14 cellular contexts compared by ENCODE assay signal in the genomic region with DNA sequence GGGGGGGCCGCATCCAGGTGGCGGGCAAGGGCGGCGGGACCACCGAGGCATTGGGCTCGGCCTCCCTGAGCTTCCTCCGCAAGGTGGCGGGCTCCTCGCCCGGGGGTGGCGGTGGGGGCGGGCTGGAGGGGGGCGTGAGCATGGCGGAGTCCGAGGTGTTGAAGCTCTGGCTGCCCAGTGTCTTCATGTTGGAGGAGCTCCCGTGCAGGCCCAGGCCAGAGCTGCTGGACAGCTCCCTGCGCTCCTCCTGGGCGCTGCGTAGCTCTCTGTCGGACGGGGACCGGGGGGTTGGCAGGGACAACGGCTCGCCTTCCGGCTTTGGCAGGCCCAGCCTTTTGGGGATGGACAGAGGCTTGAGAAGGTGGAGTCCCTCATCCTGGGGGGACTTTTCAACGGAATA. TPM values are rescaled to one million over a fixed set of nuclear protein-coding genes. Genes with fewer than 3 reads are reported as not detected.
DNase-seq lines count a peak whose midpoint lies in the region; ATAC-seq and TF ChIP-seq lines count a peak whose summit lies in the region.
"Had no signal": no experiment of that assay in that cellular context is flagged by ENCODE, and none has a peak within 500 bp of the region (broad histone marks: within the 10 kb centered on the region; RNA-seq: fewer than 3 reads in every experiment).

No MANE protein-coding gene starts in this region.

- POLR2A ChIA-PET in SK-N-SH (lab: Yijun Ruan, JAX): no interaction called here

- H3F3A ChIP-seq in SK-N-SH (replicated peaks; ENCODE audit: insufficient read depth): no peaks in the 10 kb centered on the region

- H3K27me3 ChIP-seq in SK-N-SH (ENCODE audit: insufficient read depth) (no peaks in the 10 kb centered on the region), neuronal stem cell (ENCODE audit: control insufficient read depth in 3 of 3, insufficient read depth in 3 of 3, low read depth in 1 of 3, low read length in 3 of 3) (no peaks in the 10 kb centered on the region)

- H2BK5ac ChIP-seq in neuronal stem cell (ENCODE audit: low read length): no peak overlapping the region

- DNase-seq in SK-N-SH: no peak
- DNase-seq in left colon: no peak
- DNase-seq in neuronal stem cell (ENCODE audit: low spot score): no peak
- no peak for DNase-seq in GDM1 (lab: John Stamatoyannopoulos, UW)
- DNase-seq in stimulated activated effector memory CD8-positive, alpha-beta T cell treated with anti-CD3 and anti-CD28 coated beads, Interleukin-12 subunit alpha, Interleukin-12 subunit beta, amount 100 ng/mL, for 72 hours (ENCODE audit: low spot score in 2 of 2): no peak
- no peak for DNase-seq in NCI-H1436 (lab: John Stamatoyannopoulos, UW)
- DNase-seq: AML-193; Caco-2; CD8-positive, alpha-beta memory T cell; DND-41 had no signal

- no peak overlapping the region for H2AFZ ChIP-seq in SK-N-SH (ENCODE audit: low read depth)
- no peak overlapping the region for H2AFZ ChIP-seq in neuronal stem cell (ENCODE audit: low read length)

- H3K4me2 ChIP-seq in SK-N-SH (no peak overlapping the region), neuronal stem cell (ENCODE audit: insufficient read depth, low read length, poor library complexity, severe bottlenecking) (no peak overlapping the region)
- H3K4me2 ChIP-seq: BLaER1 had no signal

- H4K91ac ChIP-seq in neuronal stem cell (ENCODE audit: low read depth, low read length, poor library complexity): no peak overlapping the region

- H3K79me1 ChIP-seq in neuronal stem cell (ENCODE audit: low read depth, low read length): no peaks in the 10 kb centered on the region

- intact Hi-C loops in left colon (cut with DNase I, micrococcal nuclease): no loop called here

- no peaks in the 10 kb centered on the region for H3K4me1 Mint-ChIP-seq in stimulated activated effector memory CD8-positive, alpha-beta T cell treated with anti-CD3 and anti-CD28 coated beads, Interleukin-12 subunit alpha, Interleukin-12 subunit beta, amount 100 ng/mL, for 72 hours
- H3K4me1 Mint-ChIP-seq: CD8-positive, alpha-beta memory T cell had no signal

- no peaks in the 10 kb centered on the region for H3K9me3 ChIP-seq in SK-N-SH
- H3K9me3 ChIP-seq in neuronal stem cell (replicated peaks in 1 of 2; ENCODE audit: control insufficient read depth in 2 of 2, insufficient read depth in 1 of 2, low read depth in 1 of 2, low read length in 2 of 2): no peaks in the 10 kb centered on the region
- H3K9me3 ChIP-seq: BLaER1, Caco-2 had no signal

- no peaks in the 10 kb centered on the region for H3K79me2 ChIP-seq in SK-N-SH (ENCODE audit: insufficient read depth)

- no peak overlapping the region for H4K8ac ChIP-seq in neuronal stem cell (ENCODE audit: low read depth, low read length)

- peaks cover 38% of the 10 kb centered on the region for H3K36me3 Mint-ChIP-seq in stimulated activated effector memory CD8-positive, alpha-beta T cell treated with anti-CD3 and anti-CD28 coated beads, Interleukin-12 subunit alpha, Interleukin-12 subunit beta, amount 100 ng/mL, for 72 hours

- ATAC-seq in SK-N-SH treated with all-trans-retinoic acid at 6 μM for 48 hours (no peak), left colon (peak; percentile 5)
- ATAC-seq in stimulated activated effector memory CD8-positive, alpha-beta T cell treated with anti-CD3 and anti-CD28 coated beads, Interleukin-12 subunit alpha, Interleukin-12 subunit beta, amount 100 ng/mL, for 72 hours: no peak

- TF ChIP-seq EP300 in SK-N-SH (IDR thresholded peaks at IDR 0.05; ENCODE audit: borderline replicate concordance in 1 of 2, low read depth in 1 of 2, low read length in 1 of 2): no peak
- no peak for TF ChIP-seq EP300 in Ishikawa (IDR thresholded peaks at IDR 0.05; ENCODE audit: borderline replicate concordance)

- H3K4me1 ChIP-seq in SK-N-SH (ENCODE audit: control insufficient read depth in 1 of 2, insufficient read depth in 2 of 2, low read depth in 1 of 2, low read length in 1 of 2) (no peaks in the 10 kb centered on the region), neuronal stem cell (ENCODE audit: control insufficient read depth in 2 of 2, insufficient read depth in 1 of 2, low read depth in 1 of 2, low read length in 2 of 2) (no peaks in the 10 kb centered on the region)
- H3K4me1 ChIP-seq: Caco-2 had no signal

- H3K27ac ChIP-seq in SK-N-SH (ENCODE audit: low read depth in 2 of 2, low read length in 1 of 2) (no peak overlapping the region), neuronal stem cell (replicated peaks; ENCODE audit: low read length) (no peak overlapping the region)
- H3K27ac ChIP-seq: 22Rv1, BLaER1 had no signal

- 90% methylated on average over 14 of the region's 26 CpGs for WGBS in SK-N-SH (ENCODE audit: low lambda C conversion rate)
- no CpG with 5 or more reads among the region's 26 CpGs for WGBS in neuronal stem cell (ENCODE audit: extremely low coverage in 2 of 2, insufficient read length in 2 of 2, insufficient replicate concordance in 1 of 2), 2 donors

- H3K18ac ChIP-seq in neuronal stem cell (ENCODE audit: low read length): no peak overlapping the region

- H3K36me3 ChIP-seq in SK-N-SH (replicated peaks in 1 of 2; ENCODE audit: control insufficient read depth in 1 of 2, insufficient read depth in 2 of 2, low read length in 1 of 2) (peaks cover 0 to 74% of the 10 kb centered on the region in 2 experiments), neuronal stem cell (replicated peaks in 1 of 2; ENCODE audit: control insufficient read depth in 2 of 2, insufficient read depth in 2 of 2, low read length in 2 of 2) (peaks cover 11 to 39% of the 10 kb centered on the region in 2 donors)

- H3K4me3 ChIP-seq in SK-N-SH (ENCODE audit: low read depth in 2 of 2, low read length in 1 of 2) (no peak overlapping the region), neuronal stem cell (ENCODE audit: low read length in 2 of 2) (no peak overlapping the region)
- H3K4me3 ChIP-seq: BLaER1 had no signal

- H3K27ac Mint-ChIP-seq in stimulated activated effector memory CD8-positive, alpha-beta T cell treated with anti-CD3 and anti-CD28 coated beads, Interleukin-12 subunit alpha, Interleukin-12 subunit beta, amount 100 ng/mL, for 72 hours: no peak overlapping the region
- H3K27ac Mint-ChIP-seq: CD8-positive, alpha-beta memory T cell had no signal

- peak overlapping the region; percentile 17 for H3K23ac ChIP-seq in neuronal stem cell (ENCODE audit: low read depth, low read length, poor library complexity)

- no peak overlapping the region for H3K14ac ChIP-seq in neuronal stem cell (ENCODE audit: low read length)

- no peaks in the 10 kb centered on the region for H4K20me1 ChIP-seq in SK-N-SH (ENCODE audit: insufficient read depth)
- H4K20me1 ChIP-seq: BLaER1 had no signal

- no peak for TF ChIP-seq RAD21 in SK-N-SH (IDR thresholded peaks at IDR 0.05; ENCODE audit: low read length)
- TF ChIP-seq RAD21 in Ishikawa (IDR thresholded peaks at IDR 0.05; ENCODE audit: low read depth): no peak

- H3K9me2 ChIP-seq in SK-N-SH: no peaks in the 10 kb centered on the region

- no peak for TF ChIP-seq CTCF in SK-N-SH (IDR thresholded peaks at IDR 0.05)

- CTCF ChIA-PET in SK-N-SH (lab: Yijun Ruan, JAX): interaction anchor here (1.2 to 3.7 kb wide), 4 partner anchors 11 to 258 kb away, joined by 3 to 19 read pairs (median 4); no protein-coding TSS in a partner anchor

- H2BK15ac ChIP-seq in neuronal stem cell (ENCODE audit: low read length): no peak overlapping the region

- no peak overlapping the region for H3K4ac ChIP-seq in neuronal stem cell (ENCODE audit: low read length)

- no peak overlapping the region for H2AK5ac ChIP-seq in neuronal stem cell (ENCODE audit: low read depth, low read length)

- H2BK120ac ChIP-seq in neuronal stem cell (ENCODE audit: low read depth, low read length): no peak overlapping the region

- H3K4me3 Mint-ChIP-seq in stimulated activated effector memory CD8-positive, alpha-beta T cell treated with anti-CD3 and anti-CD28 coated beads, Interleukin-12 subunit alpha, Interleukin-12 subunit beta, amount 100 ng/mL, for 72 hours: no peak overlapping the region
- H3K4me3 Mint-ChIP-seq: CD8-positive, alpha-beta memory T cell had no signal

- no peaks in the 10 kb centered on the region for H3K9me3 Mint-ChIP-seq in stimulated activated effector memory CD8-positive, alpha-beta T cell treated with anti-CD3 and anti-CD28 coated beads, Interleukin-12 subunit alpha, Interleukin-12 subunit beta, amount 100 ng/mL, for 72 hours
- H3K9me3 Mint-ChIP-seq: CD8-positive, alpha-beta memory T cell had no signal

- H3K9ac ChIP-seq in SK-N-SH (no peak overlapping the region), neuronal stem cell (ENCODE audit: low read depth, low read length, poor library complexity) (peak overlapping the region; percentile 9)
- H3K9ac ChIP-seq: BLaER1 had no signal

- H2BK12ac ChIP-seq in neuronal stem cell (ENCODE audit: low read length): no peak overlapping the region

TF ChIP-seq in Ishikawa, 13 proteins besides CTCF, POLR2A, EP300 and RAD21:
- TF ChIP-seq, protein P1, sequence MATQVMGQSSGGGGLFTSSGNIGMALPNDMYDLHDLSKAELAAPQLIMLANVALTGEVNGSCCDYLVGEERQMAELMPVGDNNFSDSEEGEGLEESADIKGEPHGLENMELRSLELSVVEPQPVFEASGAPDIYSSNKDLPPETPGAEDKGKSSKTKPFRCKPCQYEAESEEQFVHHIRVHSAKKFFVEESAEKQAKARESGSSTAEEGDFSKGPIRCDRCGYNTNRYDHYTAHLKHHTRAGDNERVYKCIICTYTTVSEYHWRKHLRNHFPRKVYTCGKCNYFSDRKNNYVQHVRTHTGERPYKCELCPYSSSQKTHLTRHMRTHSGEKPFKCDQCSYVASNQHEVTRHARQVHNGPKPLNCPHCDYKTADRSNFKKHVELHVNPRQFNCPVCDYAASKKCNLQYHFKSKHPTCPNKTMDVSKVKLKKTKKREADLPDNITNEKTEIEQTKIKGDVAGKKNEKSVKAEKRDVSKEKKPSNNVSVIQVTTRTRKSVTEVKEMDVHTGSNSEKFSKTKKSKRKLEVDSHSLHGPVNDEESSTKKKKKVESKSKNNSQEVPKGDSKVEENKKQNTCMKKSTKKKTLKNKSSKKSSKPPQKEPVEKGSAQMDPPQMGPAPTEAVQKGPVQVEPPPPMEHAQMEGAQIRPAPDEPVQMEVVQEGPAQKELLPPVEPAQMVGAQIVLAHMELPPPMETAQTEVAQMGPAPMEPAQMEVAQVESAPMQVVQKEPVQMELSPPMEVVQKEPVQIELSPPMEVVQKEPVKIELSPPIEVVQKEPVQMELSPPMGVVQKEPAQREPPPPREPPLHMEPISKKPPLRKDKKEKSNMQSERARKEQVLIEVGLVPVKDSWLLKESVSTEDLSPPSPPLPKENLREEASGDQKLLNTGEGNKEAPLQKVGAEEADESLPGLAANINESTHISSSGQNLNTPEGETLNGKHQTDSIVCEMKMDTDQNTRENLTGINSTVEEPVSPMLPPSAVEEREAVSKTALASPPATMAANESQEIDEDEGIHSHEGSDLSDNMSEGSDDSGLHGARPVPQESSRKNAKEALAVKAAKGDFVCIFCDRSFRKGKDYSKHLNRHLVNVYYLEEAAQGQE (IDR thresholded peaks at IDR 0.05; ENCODE audit: low read depth): peak; percentile 65
- TF ChIP-seq NFIC (IDR thresholded peaks at IDR 0.05) (no peak), TCF12 (IDR thresholded peaks at IDR 0.05; ENCODE audit: low read depth) (no peak)

RNA-seq across cellular contexts. Expression of a gene that starts 43.9 kb away (rescaled TPM):
- polyA plus RNA-seq in SK-N-SH (2012; rRNA removed): 109 and 139 TPM in 2 replicates
- 74.7 and 105 TPM in 2 replicates for polyA plus RNA-seq in SK-N-SH (2012; cell fraction: cytosol; rRNA removed)
- 86.6 and 146 TPM in 2 replicates for polyA plus RNA-seq in SK-N-SH (2012; cell fraction: nucleus; rRNA removed)
- total RNA-seq in left colon: 10 to 100 TPM; 26.5 to 33.2 TPM
- 25.3 TPM for polyA plus RNA-seq in neuronal stem cell (2013, experiment 1 of 2)
- polyA plus RNA-seq in neuronal stem cell (2013, experiment 2 of 2): 27.6 TPM
